In the genomic region with DNA sequence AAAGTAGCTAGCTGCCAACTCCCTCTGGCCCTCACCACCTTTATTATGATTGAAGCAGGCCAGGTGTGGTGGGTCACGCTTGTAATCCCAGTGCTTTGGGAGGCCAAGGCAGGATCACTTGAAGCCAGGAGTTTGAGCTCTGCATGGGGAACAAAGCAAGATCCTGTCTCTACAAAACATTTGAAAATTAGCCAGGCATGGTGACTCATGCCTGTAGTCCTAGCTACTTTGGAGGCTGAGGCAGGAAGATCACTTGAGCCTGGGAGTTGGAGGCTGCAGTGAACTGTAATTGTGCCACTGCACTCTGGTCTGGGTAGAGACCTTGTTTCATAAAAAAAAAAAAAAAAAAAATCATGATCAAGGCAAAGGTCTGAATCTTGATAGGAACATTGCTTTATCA, we compare ENCODE assay signal across 31 cellular contexts.
DNase-seq lines count a peak whose midpoint lies in the region; ATAC-seq and TF ChIP-seq lines count a peak whose summit lies in the region.
"Had no signal": no experiment of that assay in that cellular context is flagged by ENCODE, and none has a peak within 500 bp of the region (broad histone marks: within the 10 kb centered on the region; RNA-seq: fewer than 3 reads in every experiment).

No MANE protein-coding gene starts in this region.

- peak overlapping the region; percentile 94 for H2BK120ac ChIP-seq in IMR-90 (ENCODE audit: low read depth, low read length)

- POLR2A ChIA-PET in IMR-90 (lab: Charles Lee; ENCODE audit: unreplicated experiment): interaction anchor here (0.7 kb wide), 1 partner anchor 1806 kb away, joined by 25 read pairs; no protein-coding TSS in a partner anchor

- H3K27me3 ChIP-seq in ACC112 (ENCODE audit: insufficient read depth, low read length) (no peaks in the 10 kb centered on the region), IMR-90 (ENCODE audit: control insufficient read depth, insufficient read depth, low read length) (peaks cover 1% of the 10 kb centered on the region), vagina (no peaks in the 10 kb centered on the region)
- H3K27me3 ChIP-seq: brain microvascular endothelial cell, ovary, SJSA1, suprapubic skin had no signal

- H3K79me2 ChIP-seq in ACC112 (ENCODE audit: control insufficient read depth, insufficient read depth, low read length, unreplicated experiment): no peaks in the 10 kb centered on the region

- no peak overlapping the region for H3K9ac ChIP-seq in IMR-90 (ENCODE audit: low read depth, low read length)

- WGBS in IMR-90 (ENCODE audit: extremely low coverage in 2 of 2, insufficient read length in 1 of 2), 2 experiments: no CpG with 5 or more reads among the region's 1 CpG

- H3K27ac ChIP-seq in ACC112 (ENCODE audit: low read depth, low read length) (peak overlapping the region; percentile 93; the same call in 1 of the 2 replicates), IMR-90 (ENCODE audit: insufficient read depth, low read length) (no peak overlapping the region), vagina (no peak overlapping the region)
- H3K27ac ChIP-seq: A549, heart right ventricle, left lung, ovary, SJSA1, suprapubic skin had no signal

- peak overlapping the region in 1 of 2 experiments; percentile 57; a peak in 2 of 4 replicates for H4K8ac ChIP-seq in IMR-90 (ENCODE audit: low read depth in 2 of 2, low read length in 2 of 2)

- H2BK5ac ChIP-seq in IMR-90 (ENCODE audit: low read depth, low read length, poor library complexity, severe bottlenecking): peak overlapping the region; percentile 56

- H3K79me1 ChIP-seq in IMR-90 (ENCODE audit: low read depth in 1 of 2, low read length in 2 of 2): no peaks in the 10 kb centered on the region

- H3K36me3 ChIP-seq in ACC112 (ENCODE audit: insufficient read depth, low read length) (no peaks in the 10 kb centered on the region), IMR-90 (ENCODE audit: control insufficient read depth, insufficient read depth, low read length) (no peaks in the 10 kb centered on the region), vagina (no peaks in the 10 kb centered on the region)
- H3K36me3 ChIP-seq: brain microvascular endothelial cell, heart right ventricle, left lung, ovary, SJSA1, suprapubic skin had no signal

- H4K5ac ChIP-seq in IMR-90 (ENCODE audit: low read depth, low read length): no peak overlapping the region

- H2BK15ac ChIP-seq in IMR-90 (ENCODE audit: low read depth, low read length): 0 out of 3 replicates have a peak overlapping the region, but pooled peaks have one; percentile 86

- no peak for TF ChIP-seq POLR2A in IMR-90 (IDR thresholded peaks at IDR 0.05; ENCODE audit: low read depth, low read length)
- TF ChIP-seq POLR2A in vagina (IDR thresholded peaks at IDR 0.05): no peak

- no peak overlapping the region for H3K18ac ChIP-seq in IMR-90 (ENCODE audit: low read depth, low read length)

- H3K4ac ChIP-seq in IMR-90 (ENCODE audit: low read depth, low read length): peak overlapping the region; percentile 94

- H3K9me3 ChIP-seq in IMR-90 (ENCODE audit: control insufficient read depth, insufficient read depth, low read length) (no peaks in the 10 kb centered on the region; the same call in 1 of the 2 replicates), vagina (no peaks in the 10 kb centered on the region)
- H3K9me3 ChIP-seq: A549, heart right ventricle, left lung, ovary, SJSA1, suprapubic skin had no signal

- DNase-seq in IMR-90: peak; percentile 14
- DNase-seq in astrocyte of the spinal cord (ENCODE audit: low read depth, low spot score): peak; percentile 31
- DNase-seq in iris pigment epithelial cell (ENCODE audit: low read depth): peak; percentile 16
- no peak for DNase-seq in head of caudate nucleus
- no peak for DNase-seq in vagina (ENCODE audit: extremely low spot score in 2 of 2)
- DNase-seq: activated CD8-positive, alpha-beta T cell treated with anti-CD3 and anti-CD28 coated beads, Interleukin-2, amount 10 ng/mL, durations not matched to agents 7 days and 5 days; activated effector memory CD4-positive, alpha-beta T cell treated with Interleukin-2 at 50 U/mL for 16 hours; activated naive CD8-positive, alpha-beta T cell treated with anti-CD3 and anti-CD28 coated beads, Interleukin-2, amount 50 U/mL, for 24 hours; activated T-cell treated with anti-CD3 and anti-CD28 coated beads for 4 hours; brain microvascular endothelial cell; cortex of kidney; DMS53; endodermal cell; heart right ventricle; left lung; NCI-H146; NCI-H510A treated with DMSO at 0.1 percent for 48 hours; NK-92 treated with Interleukin-12 subunit alpha and Interleukin-12 subunit beta, amount 100 ng/mL, for 24 hours; ovary; stimulated activated CD4-positive, alpha-beta T cell treated with anti-CD3 and anti-CD28 coated beads, Interleukin-12 subunit alpha, Interleukin-12 subunit beta, amount 100 ng/mL, for 4 hours; stimulated activated CD4-positive, alpha-beta T cell treated with anti-CD3 and anti-CD28 coated beads, Interleukin-4, amount 100 ng/mL, for 24 hours; stimulated activated naive B cell treated with anti-CD40 and anti-IgM and Interleukin-4, amounts not matched to agents 10 μg/mL and 1 μg/mL and 100 μg/mL, for 72 hours had no signal

- TF ChIP-seq RAD21 in IMR-90 (IDR thresholded peaks at IDR 0.05; ENCODE audit: low read length): no peak

- no peak overlapping the region for H3K4me2 ChIP-seq in IMR-90 (ENCODE audit: low read depth, low read length)
- H3K4me2 ChIP-seq: A549 had no signal

- H2BK20ac ChIP-seq in IMR-90 (ENCODE audit: low read depth, low read length): peak overlapping the region; percentile 76

- no TSS peak for BruUV-seq in IMR-90 (replicated peaks; lab: Mats Ljungman, UMichigan)

- peak overlapping the region; percentile 80 for H2AK5ac ChIP-seq in IMR-90 (ENCODE audit: low read depth, low read length)

- TF ChIP-seq CTCF in IMR-90 (conservative IDR thresholded peaks at IDR 0.05; ENCODE audit: low read depth, low read length) (no peak), astrocyte of the spinal cord (IDR thresholded peaks at IDR 0.05; ENCODE audit: low read depth, low read length) (no peak), vagina (IDR thresholded peaks at IDR 0.05) (no peak)

- ATAC-seq in IMR-90 (ENCODE audit: low read depth): no peak
- no peak for ATAC-seq in HG03095 (IDR thresholded peaks at IDR 0.05; ENCODE audit: unreplicated experiment)
- ATAC-seq in esophagus mucosa: no peak
- ATAC-seq: A549; activated CD8-positive, alpha-beta T cell treated with anti-CD3 and anti-CD28 coated beads, Interleukin-2, amount 10 ng/mL, durations not matched to agents 7 days and 5 days; activated naive CD8-positive, alpha-beta T cell treated with anti-CD3 and anti-CD28 coated beads, Interleukin-2, amount 50 U/mL, for 24 hours; GM12878; heart right ventricle; left lung; natural killer cell treated with Interleukin-12 subunit alpha and Interleukin-12 subunit beta and Interleukin-15 and Interleukin-18, amount 100 ng/mL, for 72 hours; Panc1; stimulated activated naive B cell treated with anti-CD40 and anti-IgM and Interleukin-4, amounts not matched to agents 10 μg/mL and 1 μg/mL and 100 μg/mL, for 72 hours had no signal

- no peak overlapping the region for H2AK9ac ChIP-seq in IMR-90 (replicated peaks; ENCODE audit: low read depth, low read length, poor library complexity)

- peak overlapping the region; percentile 40; the same call in 1 of the 2 replicates for H4K91ac ChIP-seq in IMR-90 (ENCODE audit: insufficient read depth, low read depth, low read length)

- H2AFZ ChIP-seq in ACC112 (ENCODE audit: low read length, unreplicated experiment): no peak overlapping the region
- peak overlapping the region; percentile 49 for H2AFZ ChIP-seq in IMR-90 (replicated peaks; ENCODE audit: low read length, poor library complexity)

- CTCF ChIA-PET in IMR-90 (lab: Yijun Ruan, JAX): interaction anchor here (0.6 kb wide), 1 partner anchor 15 kb away, joined by 3 read pairs; no protein-coding TSS in a partner anchor

- H3K56ac ChIP-seq in IMR-90 (ENCODE audit: extremely low read depth, insufficient read depth, low read length): no peak overlapping the region

- peak overlapping the region; percentile 65; the same call in 1 of the 2 replicates for H3K14ac ChIP-seq in IMR-90 (replicated peaks; ENCODE audit: low read depth, low read length)

- H3K23ac ChIP-seq in IMR-90 (ENCODE audit: low read depth, low read length): peak overlapping the region; percentile 61; the same call in 1 of the 2 replicates

- no peaks in the 10 kb centered on the region; the same call in 1 of the 2 replicates for H3K9me1 ChIP-seq in IMR-90 (ENCODE audit: insufficient read depth, low read length)

- H3K4me3 ChIP-seq in ACC112 (ENCODE audit: low read depth, low read length): no peak overlapping the region
- H3K4me3 ChIP-seq in IMR-90 (ENCODE audit: insufficient read depth, low read depth, low read length): no peak overlapping the region
- no peak overlapping the region for H3K4me3 ChIP-seq in astrocyte of the spinal cord (ENCODE audit: low read depth, low read length)
- H3K4me3 ChIP-seq in vagina: no peak overlapping the region
- H3K4me3 ChIP-seq: A549, GM12878, heart right ventricle, left lung, ovary, SJSA1, suprapubic skin had no signal

- dilution Hi-C loops in IMR-90 (cut with HindIII; ENCODE audit: low sequenced_read_pairs, unreplicated experiment): no loop called here

- intact Hi-C loops in IMR-90 (cut with micrococcal nuclease): loop anchor here (2.0 kb wide), 2 partner anchors 43 to 149 kb away; no protein-coding TSS in a partner anchor
- intact Hi-C loops in head of caudate nucleus (cut with DNase I): no loop called here
- intact Hi-C loops in vagina (cut with DNase I): no loop called here

- H4K20me1 ChIP-seq in IMR-90 (ENCODE audit: insufficient read depth, low read length): no peaks in the 10 kb centered on the region

- peaks cover 22% of the 10 kb centered on the region for H3K4me1 ChIP-seq in ACC112 (ENCODE audit: control insufficient read depth, insufficient read depth, low read length, unreplicated experiment)
- no peaks in the 10 kb centered on the region; the same call in 1 of the 2 replicates for H3K4me1 ChIP-seq in IMR-90 (ENCODE audit: control insufficient read depth, insufficient read depth, low read length)
- no peaks in the 10 kb centered on the region for H3K4me1 ChIP-seq in vagina
- H3K4me1 ChIP-seq: A549, heart right ventricle, left lung, suprapubic skin had no signal

- in situ Hi-C loops in IMR-90 (cut with MboI; ENCODE audit: low sequenced_read_pairs) (no loop called here), astrocyte of the spinal cord (cut with HindIII; ENCODE audit: low sequenced_read_pairs) (no loop called here)

TF ChIP-seq in IMR-90, 13 proteins besides CTCF, POLR2A, EP300 and RAD21 (continues in another document):
- TF ChIP-seq CEBPB (IDR thresholded peaks at IDR 0.05; ENCODE audit: low read depth, low read length): no peak
- TF ChIP-seq, protein P1, sequence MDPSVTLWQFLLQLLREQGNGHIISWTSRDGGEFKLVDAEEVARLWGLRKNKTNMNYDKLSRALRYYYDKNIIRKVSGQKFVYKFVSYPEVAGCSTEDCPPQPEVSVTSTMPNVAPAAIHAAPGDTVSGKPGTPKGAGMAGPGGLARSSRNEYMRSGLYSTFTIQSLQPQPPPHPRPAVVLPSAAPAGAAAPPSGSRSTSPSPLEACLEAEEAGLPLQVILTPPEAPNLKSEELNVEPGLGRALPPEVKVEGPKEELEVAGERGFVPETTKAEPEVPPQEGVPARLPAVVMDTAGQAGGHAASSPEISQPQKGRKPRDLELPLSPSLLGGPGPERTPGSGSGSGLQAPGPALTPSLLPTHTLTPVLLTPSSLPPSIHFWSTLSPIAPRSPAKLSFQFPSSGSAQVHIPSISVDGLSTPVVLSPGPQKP (IDR thresholded peaks at IDR 0.05; ENCODE audit: borderline replicate concordance, low read depth, low read length): no peak

Comparison
In these comparisons a context has a peak if more than half of its experiments do, and no peak if none do; other contexts are left out.
1. DNase-seq: peak in IMR-90 (single experiment), astrocyte of the spinal cord (single experiment) and iris pigment epithelial cell (single experiment); none in head of caudate nucleus (0 of 42) and vagina (0 of 2).